Comparison of ENCODE assay signal across 20 cellular contexts in the genomic region with DNA sequence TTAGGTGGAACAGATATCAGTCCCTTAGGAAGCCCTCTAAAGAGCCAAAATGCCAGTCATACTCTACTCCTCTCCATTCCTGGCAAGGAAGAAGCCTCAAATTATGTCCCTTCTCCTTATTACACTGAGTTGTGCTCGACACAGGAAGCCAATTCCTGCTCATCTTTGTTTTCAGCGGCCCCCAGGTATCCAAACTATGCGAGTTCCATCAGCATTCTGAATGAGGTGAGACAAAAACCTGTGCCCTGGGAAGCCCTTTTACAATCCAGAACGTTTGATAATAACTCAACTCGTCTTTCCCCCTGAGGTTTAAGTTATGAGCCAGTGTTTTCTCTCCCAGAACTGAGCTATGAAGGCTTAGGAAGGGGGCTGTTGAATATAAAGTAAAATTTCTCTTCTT.
DNase-seq lines count a peak whose midpoint lies in the region; ATAC-seq and TF ChIP-seq lines count a peak whose summit lies in the region.
"Had no signal": no experiment of that assay in that cellular context is flagged by ENCODE, and none has a peak within 500 bp of the region (broad histone marks: within the 10 kb centered on the region; RNA-seq: fewer than 3 reads in every experiment).

No MANE protein-coding gene starts in this region.

- no peaks in the 10 kb centered on the region for H4K20me1 ChIP-seq in H9 (ENCODE audit: control insufficient read depth, insufficient read depth, insufficient read length)
- H4K20me1 ChIP-seq in smooth muscle cell (ENCODE audit: low read depth): no peaks in the 10 kb centered on the region

- no peak overlapping the region for H3K4ac ChIP-seq in H9 (ENCODE audit: low read depth, low read length)

- H3K27ac ChIP-seq in H9 (ENCODE audit: insufficient read length, low read depth, low read length) (peak overlapping the region; percentile 71), endodermal cell (ENCODE audit: low read depth, low read length) (no peak overlapping the region), smooth muscle cell (ENCODE audit: low read depth) (no peak overlapping the region)
- H3K27ac ChIP-seq: A549 had no signal

- no peak overlapping the region for H2BK15ac ChIP-seq in H9 (ENCODE audit: low read depth, low read length)

- H3K27me3 Mint-ChIP-seq in H9 (ENCODE audit: low read depth) (no peaks in the 10 kb centered on the region), endodermal cell (ENCODE audit: insufficient read depth) (no peaks in the 10 kb centered on the region)
- H3K27me3 Mint-ChIP-seq: CD4-positive, alpha-beta memory T cell had no signal

- H3K27ac Mint-ChIP-seq in H9 (peak overlapping the region; percentile 75 to 95 (median 76); a peak in 6 of 7 replicates), endodermal cell (peak overlapping the region; percentile 63)
- H3K27ac Mint-ChIP-seq: CD4-positive, alpha-beta memory T cell had no signal

- H2AFZ ChIP-seq in H9 (ENCODE audit: low read length): peak overlapping the region; percentile 92
- H2AFZ ChIP-seq in smooth muscle cell (ENCODE audit: low read depth): peak overlapping the region; percentile 54

- no peaks in the 10 kb centered on the region for H3F3A ChIP-seq in smooth muscle cell (ENCODE audit: low read depth)

- H4K8ac ChIP-seq in H9 (replicated peaks; ENCODE audit: insufficient read length, low read depth, low read length): no peak overlapping the region

- H3K79me2 ChIP-seq in H9 (ENCODE audit: insufficient read depth, low read length) (no peaks in the 10 kb centered on the region), smooth muscle cell (ENCODE audit: low read depth) (no peaks in the 10 kb centered on the region)

- H3K4me3 ChIP-seq in endodermal cell (ENCODE audit: low read length) (no peak overlapping the region), smooth muscle cell (no peak overlapping the region)
- H3K4me3 ChIP-seq: A549, HAP-1, K562 had no signal

- H3K4me3 Mint-ChIP-seq in H9: no peak overlapping the region
- no peak overlapping the region for H3K4me3 Mint-ChIP-seq in endodermal cell
- H3K4me3 Mint-ChIP-seq: CD4-positive, alpha-beta memory T cell had no signal

- no peaks in the 10 kb centered on the region for H3K9me3 ChIP-seq in H9 (ENCODE audit: control insufficient read depth, low read depth, low read length)
- H3K9me3 ChIP-seq in endodermal cell (ENCODE audit: control insufficient read depth, low read length): peaks cover 8% of the 10 kb centered on the region
- no peaks in the 10 kb centered on the region for H3K9me3 ChIP-seq in smooth muscle cell (replicated peaks; ENCODE audit: low read depth)
- H3K9me3 ChIP-seq: A549, HAP-1 had no signal

- H3K18ac ChIP-seq in H9 (ENCODE audit: insufficient read length, low read depth, low read length): no peak overlapping the region

- no peak overlapping the region for H2BK120ac ChIP-seq in H9 (ENCODE audit: low read depth, low read length, poor library complexity, severe bottlenecking)

- H3K4me1 ChIP-seq in H9 (ENCODE audit: insufficient read depth, low read length): no peaks in the 10 kb centered on the region
- no peaks in the 10 kb centered on the region for H3K4me1 ChIP-seq in endodermal cell (ENCODE audit: control insufficient read depth, insufficient read depth, low read length)
- no peaks in the 10 kb centered on the region for H3K4me1 ChIP-seq in smooth muscle cell (ENCODE audit: low read depth)
- H3K4me1 ChIP-seq: A549, HAP-1 had no signal

- TF ChIP-seq CTCF in H9 (conservative IDR thresholded peaks at IDR 0.05) (no peak), endodermal cell (conservative IDR thresholded peaks at IDR 0.05) (no peak), smooth muscle cell (IDR thresholded peaks at IDR 0.05; ENCODE audit: borderline replicate concordance, insufficient read depth, poor library complexity, severe bottlenecking) (no peak)

- H2BK5ac ChIP-seq in H9 (ENCODE audit: insufficient read length, low read length): no peak overlapping the region

- no peak overlapping the region for H3K23ac ChIP-seq in H9 (ENCODE audit: insufficient read length, low read depth, low read length)

- H3K36me3 Mint-ChIP-seq in H9 (ENCODE audit: insufficient read depth in 1 of 3, low read depth in 3 of 3): peaks cover 2 to 22% (median 4%) of the 10 kb centered on the region in 3 experiments; a peak in 5 of 7 replicates
- H3K36me3 Mint-ChIP-seq in endodermal cell (ENCODE audit: low read depth): no peaks in the 10 kb centered on the region
- H3K36me3 Mint-ChIP-seq: CD4-positive, alpha-beta memory T cell had no signal

- H3K4me1 Mint-ChIP-seq in H9 (peaks cover 21 to 36% of the 10 kb centered on the region in 2 experiments), endodermal cell (peaks cover 21% of the 10 kb centered on the region)
- H3K4me1 Mint-ChIP-seq: CD4-positive, alpha-beta memory T cell had no signal

- no peak overlapping the region for H3K9ac ChIP-seq in H9 (ENCODE audit: extremely low read depth, insufficient read length, low read length)
- H3K9ac ChIP-seq in endodermal cell (ENCODE audit: extremely low read depth, low read length, poor library complexity, severe bottlenecking): no peak overlapping the region
- H3K9ac ChIP-seq in smooth muscle cell (ENCODE audit: low read depth): no peak overlapping the region

- no peak overlapping the region for H2BK12ac ChIP-seq in H9 (ENCODE audit: insufficient read length, low read depth, low read length)

- H3K4me2 ChIP-seq in H9 (ENCODE audit: insufficient read depth, insufficient read length, low read length): peak overlapping the region; percentile 9
- H3K4me2 ChIP-seq in smooth muscle cell: no peak overlapping the region
- H3K4me2 ChIP-seq: A549 had no signal

- H3K23me2 ChIP-seq in H9 (ENCODE audit: insufficient read length, low read depth, low read length, poor library complexity, severe bottlenecking): no peaks in the 10 kb centered on the region

- H3K79me1 ChIP-seq in H9 (ENCODE audit: insufficient read depth, low read depth, low read length, poor library complexity, severe bottlenecking): no peaks in the 10 kb centered on the region

- no peak for ATAC-seq in HG02623 (IDR thresholded peaks at IDR 0.05; ENCODE audit: unreplicated experiment)
- ATAC-seq: A549, K562 had no signal

- no CpG with 5 or more reads among the region's 5 CpGs for WGBS in H9 (ENCODE audit: extremely low coverage, insufficient read length, low lambda C conversion rate)
- WGBS in endodermal cell (ENCODE audit: insufficient coverage in 1 of 2, insufficient read length in 1 of 2), 2 experiments: 7 to 26% methylated on average over 3 to 5 of the region's 5 CpGs
- WGBS in smooth muscle cell (ENCODE audit: low lambda C conversion rate): 15% methylated on average over 5 of the region's 5 CpGs

- no peak overlapping the region for H4K5ac ChIP-seq in H9 (ENCODE audit: insufficient read length, low read depth, low read length)

- H4K91ac ChIP-seq in H9 (ENCODE audit: insufficient read length, low read depth, low read length): no peak overlapping the region

- no peak overlapping the region for H2BK20ac ChIP-seq in H9 (ENCODE audit: low read depth, low read length, poor library complexity, severe bottlenecking)

- no peak overlapping the region for H2AK5ac ChIP-seq in H9 (ENCODE audit: insufficient read length, low read length)

- H3K27me3 ChIP-seq in H9 (ENCODE audit: insufficient read depth, low read length): no peaks in the 10 kb centered on the region
- H3K27me3 ChIP-seq in endodermal cell (ENCODE audit: control insufficient read depth, insufficient read depth, low read length, poor library complexity, severe bottlenecking): no peaks in the 10 kb centered on the region
- no peaks in the 10 kb centered on the region for H3K27me3 ChIP-seq in smooth muscle cell (ENCODE audit: low read depth)

- H3K36me3 ChIP-seq in endodermal cell (ENCODE audit: control insufficient read depth, insufficient read depth, low read length): no peaks in the 10 kb centered on the region
- H3K36me3 ChIP-seq in smooth muscle cell (ENCODE audit: low read depth): no peaks in the 10 kb centered on the region
- H3K36me3 ChIP-seq: HAP-1 had no signal

- H3K14ac ChIP-seq in H9 (ENCODE audit: insufficient read depth, low read length): no peak overlapping the region

- H3K56ac ChIP-seq in H9 (ENCODE audit: insufficient read length, low read depth, low read length): no peak overlapping the region

- peak overlapping the region; percentile 90 for H3T11ph ChIP-seq in H9 (ENCODE audit: low read length)

- H3K9me3 Mint-ChIP-seq in H9 (peaks cover 5 to 6% of the 10 kb centered on the region in 2 experiments; a peak in 3 of 5 replicates), endodermal cell (peaks cover 23% of the 10 kb centered on the region)

- DNase-seq in H9: peak; percentile 54
- peak; percentile 69 for DNase-seq in endodermal cell
- DNase-seq in iPS-NIHi7 (ENCODE audit: extremely low spot score): peak; percentile 47
- no peak for DNase-seq in smooth muscle cell (lab: John Stamatoyannopoulos, UW; ENCODE audit: unreplicated experiment)
- DNase-seq in NCI-H446 treated with DMSO at 0.1 percent for 48 hours (lab: John Stamatoyannopoulos, UW): no peak
- DNase-seq in NCI-H1105 treated with DMSO at 0.1 percent for 48 hours (lab: John Stamatoyannopoulos, UW): no peak
- DNase-seq: Calu3; CD4-positive, alpha-beta memory T cell; NCI-H1436 treated with DMSO at 0.1 percent for 48 hours; NCI-H2029; NCI-H2171; NCI-H446; NCI-H69; NK-92 treated with Interleukin-12 subunit alpha and Interleukin-12 subunit beta, amount 100 ng/mL, for 24 hours; Right ventricle myocardium superior; SW 1271 had no signal

Comparison
In these comparisons a context has a peak if more than half of its experiments do, and no peak if none do; other contexts are left out.
1. DNase-seq: peak in H9 (single experiment), endodermal cell (single experiment) and iPS-NIHi7 (single experiment); none in smooth muscle cell (single experiment), NCI-H446 treated with DMSO at 0.1 percent for 48 hours (single experiment) and NCI-H1105 treated with DMSO at 0.1 percent for 48 hours (single experiment).